In the genomic region with DNA sequence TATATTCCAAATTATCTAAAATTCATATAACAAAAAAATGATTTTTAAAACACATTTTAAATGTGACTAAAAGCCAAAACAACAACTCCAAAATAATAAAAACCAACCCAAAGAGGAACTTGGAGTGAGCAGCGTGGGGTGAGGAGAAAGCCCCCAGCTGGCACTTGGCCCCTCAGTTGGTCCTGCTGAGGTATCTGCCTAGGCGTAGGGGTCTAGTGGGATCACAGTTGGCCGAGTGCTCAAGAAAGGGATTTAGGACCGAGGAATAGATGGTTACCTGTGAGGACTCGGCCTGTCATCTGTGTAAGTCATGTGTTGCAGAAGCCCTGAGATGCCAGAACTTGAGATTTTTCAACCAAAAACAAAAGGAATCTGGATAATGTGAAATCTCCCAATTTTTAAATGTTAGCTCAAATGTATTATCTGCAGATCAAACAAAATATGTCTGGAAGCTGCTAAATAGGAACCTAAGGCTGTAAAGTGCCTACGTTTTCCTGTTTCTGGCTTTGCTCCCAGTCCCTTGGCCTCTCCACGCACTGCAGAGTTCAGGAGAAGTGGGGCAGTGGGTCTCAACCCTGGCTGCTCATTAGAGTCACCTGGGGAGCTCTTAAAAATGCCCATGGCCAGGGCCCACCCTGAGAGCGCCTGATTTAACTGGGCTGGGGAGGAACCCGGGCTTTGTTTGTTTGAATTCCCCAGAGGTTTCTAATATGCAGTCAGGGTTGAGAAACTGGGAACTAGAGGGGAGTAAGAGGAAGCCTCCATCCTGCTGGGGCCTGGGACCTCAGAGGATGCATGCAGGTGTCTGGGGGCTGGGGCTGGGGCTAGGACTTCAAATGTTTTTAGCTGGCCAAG, we compare ENCODE assay signal across 2 cellular contexts.
TF ChIP-seq lines count a peak whose summit lies in the region.

No MANE protein-coding gene starts in this region.

TF ChIP-seq in HEK293, 187 proteins besides CTCF, POLR2A, EP300 and RAD21:
- TF ChIP-seq WT1 (tag by site-specific recombination; IDR thresholded peaks at IDR 0.05) (peak; percentile 71), ZBTB20 (tag by site-specific recombination; IDR thresholded peaks at IDR 0.05) (0 out of 2 replicates have a peak, but pooled peaks have one; percentile 22), GLIS1 (tag by site-specific recombination; IDR thresholded peaks at IDR 0.05) (peak; percentile 44), ZNF548 (tag by site-specific recombination; IDR thresholded peaks at IDR 0.05) (no peak), ZFP69B (tag by site-specific recombination; IDR thresholded peaks at IDR 0.05) (peak; percentile 92), ZNF692 (tag by site-specific recombination; IDR thresholded peaks at IDR 0.05) (peak; percentile 72; the same call in 1 of the 2 replicates), ZNF514 (tag by site-specific recombination; IDR thresholded peaks at IDR 0.05) (no peak), ZIC2 (tag by site-specific recombination; IDR thresholded peaks at IDR 0.05) (peak; percentile 49)

TF ChIP-seq in K562, 482 proteins besides CTCF, POLR2A, EP300 and RAD21:
- TF ChIP-seq ZNF408 (CRISPR knock-in tag; IDR thresholded peaks at IDR 0.05; ENCODE audit: low read depth) (no peak), DIDO1 (tag; IDR thresholded peaks at IDR 0.05; ENCODE audit: low read depth) (no peak), CBX3 (IDR thresholded peaks at IDR 0.05; ENCODE audit: borderline replicate concordance in 1 of 2, low read length in 2 of 2) (no peak), PCBP1 (IDR thresholded peaks at IDR 0.05; ENCODE audit: low read depth, low read length, poor library complexity, severe bottlenecking) (no peak), TAL1 (IDR thresholded peaks at IDR 0.05) (no peak), CCNT2 (IDR thresholded peaks at IDR 0.05; ENCODE audit: borderline replicate concordance, extremely low read depth, insufficient read length, low read depth, low read length) (no peak), NFXL1 (CRISPR knock-in tag; IDR thresholded peaks at IDR 0.05) (no peak), NUFIP1 (IDR thresholded peaks at IDR 0.05; ENCODE audit: partially characterized antibody) (no peak), POLR3G (IDR thresholded peaks at IDR 0.05; ENCODE audit: extremely low read depth, insufficient read length, insufficient replicate concordance) (no peak)
TF ChIP-seq in K562: peak in this region for 0.
